ENCODE assay signal across 13 cellular contexts in the genomic region with DNA sequence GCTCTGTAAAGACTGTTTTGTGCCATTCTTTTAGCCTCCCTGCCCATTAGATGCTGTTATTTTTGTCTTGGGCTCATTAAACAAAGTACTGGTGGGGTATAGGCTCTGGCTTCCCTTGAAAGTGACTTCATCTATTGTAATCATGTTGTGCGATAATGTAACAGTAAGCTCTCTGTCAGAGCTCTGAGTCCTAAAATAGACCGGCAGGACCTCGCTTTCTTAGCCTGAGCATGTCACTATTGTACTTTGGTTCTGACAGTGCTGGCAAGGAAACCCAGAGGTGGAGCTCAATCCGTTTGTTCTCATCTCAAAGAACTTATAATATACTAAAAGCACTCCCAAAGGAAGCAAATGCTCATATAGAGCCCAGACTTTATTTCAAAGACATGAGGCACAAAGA.
"Had no signal": no experiment of that assay in that cellular context is flagged by ENCODE, and none has a peak within 500 bp of the region (broad histone marks: within the 10 kb centered on the region; RNA-seq: fewer than 3 reads in every experiment).

No MANE protein-coding gene starts in this region.

- DNase-seq: activated CD4-positive, alpha-beta memory T cell treated with anti-CD3 and anti-CD28 coated beads for 36 hours; activated CD4-positive, alpha-beta T cell treated with anti-CD3 and anti-CD28 coated beads for 36 hours; activated CD8-positive, alpha-beta memory T cell treated with anti-CD3 and anti-CD28 coated beads, Interleukin-2, amount 10 ng/mL, durations not matched to agents 7 days and 5 days; activated naive CD4-positive, alpha-beta T cell treated with anti-CD3 and anti-CD28 coated beads, Interleukin-2, amount 10 ng/mL, durations not matched to agents 7 days and 5 days; activated T-cell treated with anti-CD3 and anti-CD28 coated beads, Interleukin-2, amount 50 U/mL, for 1 hour; effector memory CD8-positive, alpha-beta T cell; erythroblast; left ventricle myocardium superior; psoas muscle; stimulated activated naive CD8-positive, alpha-beta T cell treated with anti-CD3 and anti-CD28 coated beads, Interleukin-15, amount 100 ng/mL, for 72 hours; T1000 had no signal

- H3K27ac ChIP-seq: psoas muscle, SK-N-MC had no signal

- ATAC-seq: activated CD8-positive, alpha-beta memory T cell treated with anti-CD3 and anti-CD28 coated beads, Interleukin-2, amount 10 ng/mL, durations not matched to agents 7 days and 5 days; effector memory CD8-positive, alpha-beta T cell; left ventricle myocardium superior; psoas muscle; sciatic nerve; stimulated activated naive CD8-positive, alpha-beta T cell treated with anti-CD3 and anti-CD28 coated beads, Interleukin-15, amount 100 ng/mL, for 72 hours had no signal
